Comparison of ENCODE assay signal across 33 cellular contexts in the genomic region with DNA sequence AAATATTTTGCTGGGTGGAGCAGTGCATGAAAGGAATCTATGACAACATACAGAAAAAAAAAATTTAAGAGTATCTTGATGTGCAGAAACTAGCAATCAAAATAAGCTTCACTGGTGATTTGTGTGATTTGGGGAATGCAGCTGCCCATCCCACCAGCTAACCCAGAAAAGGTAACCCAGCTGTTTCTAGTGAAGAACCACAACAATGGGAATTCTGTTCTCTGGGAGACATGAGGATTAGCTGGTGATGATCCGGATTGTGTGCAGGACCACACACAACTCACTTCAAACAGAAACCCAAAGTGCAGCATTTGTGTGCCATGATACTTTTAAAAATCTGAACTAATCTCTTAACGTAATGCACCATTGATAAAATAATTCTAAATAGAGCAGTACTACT.
DNase-seq lines count a peak whose midpoint lies in the region; ATAC-seq and TF ChIP-seq lines count a peak whose summit lies in the region.
"Had no signal": no experiment of that assay in that cellular context is flagged by ENCODE, and none has a peak within 500 bp of the region (broad histone marks: within the 10 kb centered on the region; RNA-seq: fewer than 3 reads in every experiment).

No MANE protein-coding gene starts in this region.

- no peak overlapping the region for H2BK5ac ChIP-seq in neuronal stem cell (ENCODE audit: low read length)

- no peak overlapping the region for H4K8ac ChIP-seq in neuronal stem cell (ENCODE audit: low read depth, low read length)

- no peak overlapping the region for H2BK120ac ChIP-seq in neuronal stem cell (ENCODE audit: low read depth, low read length)

- H3K4me3 ChIP-seq in SK-N-SH (ENCODE audit: low read depth in 2 of 2, low read length in 1 of 2) (no peak overlapping the region), ascending aorta (peak overlapping the region in 1 of 2 donors; percentile 6), neuronal stem cell (ENCODE audit: low read length in 2 of 2) (no peak overlapping the region), aorta (ENCODE audit: low read length in 2 of 2) (no peak overlapping the region)
- H3K4me3 ChIP-seq: breast epithelium, prostate gland, sigmoid colon, upper lobe of left lung had no signal

- H3K18ac ChIP-seq in neuronal stem cell (ENCODE audit: low read length), result no peak overlapping the region

- no peaks in the 10 kb centered on the region for H3K79me2 ChIP-seq in SK-N-SH (ENCODE audit: insufficient read depth)

- H3K9ac ChIP-seq in SK-N-SH (no peak overlapping the region), neuronal stem cell (ENCODE audit: low read depth, low read length, poor library complexity) (no peak overlapping the region)

- no peak for TF ChIP-seq EP300 in SK-N-SH (IDR thresholded peaks at IDR 0.05; ENCODE audit: borderline replicate concordance in 1 of 2, low read depth in 1 of 2, low read length in 1 of 2)

- no peak for TF ChIP-seq RAD21 in SK-N-SH (IDR thresholded peaks at IDR 0.05; ENCODE audit: low read length)

- no peak overlapping the region for H2BK15ac ChIP-seq in neuronal stem cell (ENCODE audit: low read length)

- H3F3A ChIP-seq in SK-N-SH (replicated peaks; ENCODE audit: insufficient read depth), result no peaks in the 10 kb centered on the region

- POLR2A ChIA-PET in SK-N-SH (lab: Yijun Ruan, JAX), result no interaction called here

- H3K4me2 ChIP-seq in SK-N-SH (no peak overlapping the region), neuronal stem cell (ENCODE audit: insufficient read depth, low read length, poor library complexity, severe bottlenecking) (no peak overlapping the region)

- no peak overlapping the region for H3K27ac ChIP-seq in SK-N-SH (ENCODE audit: low read depth in 2 of 2, low read length in 1 of 2)
- H3K27ac ChIP-seq in ascending aorta, result peak overlapping the region; percentile 57 to 69
- no peak overlapping the region for H3K27ac ChIP-seq in neuronal stem cell (replicated peaks; ENCODE audit: low read length)
- H3K27ac ChIP-seq in aorta (ENCODE audit: low read depth in 1 of 2, low read length in 2 of 2), result peak overlapping the region; percentile 28 to 71
- H3K27ac ChIP-seq: breast epithelium, epithelial cell of prostate, prostate gland, sigmoid colon, upper lobe of left lung had no signal

- no peak overlapping the region for H2AK5ac ChIP-seq in neuronal stem cell (ENCODE audit: low read depth, low read length)

- H3K9me3 ChIP-seq in SK-N-SH (no peaks in the 10 kb centered on the region), ascending aorta (no peaks in the 10 kb centered on the region), neuronal stem cell (replicated peaks in 1 of 2; ENCODE audit: control insufficient read depth in 2 of 2, insufficient read depth in 1 of 2, low read depth in 1 of 2, low read length in 2 of 2) (no peaks in the 10 kb centered on the region), aorta (ENCODE audit: control insufficient read depth, low read length) (no peaks in the 10 kb centered on the region)
- H3K9me3 ChIP-seq: breast epithelium, prostate gland, sigmoid colon, upper lobe of left lung had no signal

- H3K14ac ChIP-seq in neuronal stem cell (ENCODE audit: low read length), result no peak overlapping the region

- H3K23ac ChIP-seq in neuronal stem cell (ENCODE audit: low read depth, low read length, poor library complexity), result no peak overlapping the region

- H3K4ac ChIP-seq in neuronal stem cell (ENCODE audit: low read length), result no peak overlapping the region

- ATAC-seq in SK-N-SH treated with all-trans-retinoic acid at 6 μM for 48 hours, result no peak
- ATAC-seq in aorta (ENCODE audit: low FRiP score), result no peak
- no peak for ATAC-seq in HG03159 (IDR thresholded peaks at IDR 0.05; ENCODE audit: unreplicated experiment)
- ATAC-seq: activated CD4-positive, alpha-beta T cell treated with anti-CD3 and anti-CD28 coated beads for 36 hours; activated CD8-positive, alpha-beta T cell treated with anti-CD3 and anti-CD28 coated beads, Interleukin-2, amount 10 ng/mL, durations not matched to agents 7 days and 5 days; activated T-helper 17 cell treated with anti-CD3 and anti-CD28 coated beads, Interleukin-2, amount 50 U/mL, for 72 hours; HCT116; left lobe of liver; PC-3; Right ventricle myocardium inferior; stimulated activated effector memory CD8-positive, alpha-beta T cell treated with anti-CD3 and anti-CD28 coated beads, Interleukin-12 subunit alpha, Interleukin-12 subunit beta, amount 100 ng/mL, for 72 hours had no signal

- no peak overlapping the region for H2BK12ac ChIP-seq in neuronal stem cell (ENCODE audit: low read length)

- H3K4me1 ChIP-seq in SK-N-SH (ENCODE audit: control insufficient read depth in 1 of 2, insufficient read depth in 2 of 2, low read depth in 1 of 2, low read length in 1 of 2), result no peaks in the 10 kb centered on the region
- H3K4me1 ChIP-seq in ascending aorta, result peaks cover 0 to 13% of the 10 kb centered on the region in 2 donors
- H3K4me1 ChIP-seq in neuronal stem cell (ENCODE audit: control insufficient read depth in 2 of 2, insufficient read depth in 1 of 2, low read depth in 1 of 2, low read length in 2 of 2), result no peaks in the 10 kb centered on the region
- no peaks in the 10 kb centered on the region for H3K4me1 ChIP-seq in aorta (ENCODE audit: control insufficient read depth in 1 of 2, insufficient read depth in 2 of 2, low read length in 2 of 2)
- H3K4me1 ChIP-seq: breast epithelium, prostate gland, upper lobe of left lung had no signal

- no peaks in the 10 kb centered on the region for H3K9me2 ChIP-seq in SK-N-SH

- H4K91ac ChIP-seq in neuronal stem cell (ENCODE audit: low read depth, low read length, poor library complexity), result no peak overlapping the region

- WGBS in SK-N-SH (ENCODE audit: low lambda C conversion rate), result 90% methylated on average over 2 of the region's 2 CpGs
- WGBS in neuronal stem cell (ENCODE audit: extremely low coverage in 2 of 2, insufficient read length in 2 of 2, insufficient replicate concordance in 1 of 2), 2 donors, result no CpG with 5 or more reads among the region's 2 CpGs
- 10 to 14% methylated on average over 2 of the region's 2 CpGs for WGBS in aorta, 2 donors

- CTCF ChIA-PET in SK-N-SH (lab: Yijun Ruan, JAX), result no interaction called here

- H3K79me1 ChIP-seq in neuronal stem cell (ENCODE audit: low read depth, low read length), result no peaks in the 10 kb centered on the region

- H3K27me3 ChIP-seq in SK-N-SH (ENCODE audit: insufficient read depth), result no peaks in the 10 kb centered on the region
- H3K27me3 ChIP-seq in ascending aorta, result no peaks in the 10 kb centered on the region
- no peaks in the 10 kb centered on the region for H3K27me3 ChIP-seq in neuronal stem cell (ENCODE audit: control insufficient read depth in 3 of 3, insufficient read depth in 3 of 3, low read depth in 1 of 3, low read length in 3 of 3)
- no peaks in the 10 kb centered on the region for H3K27me3 ChIP-seq in aorta (ENCODE audit: control insufficient read depth in 1 of 2, insufficient read depth in 2 of 2, low read length in 1 of 2)
- H3K27me3 ChIP-seq: breast epithelium, sigmoid colon, upper lobe of left lung had no signal

- DNase-seq in SK-N-SH (no peak), ascending aorta (ENCODE audit: low spot score in 2 of 2) (no peak), neuronal stem cell (ENCODE audit: low spot score) (peak; percentile 15), aorta (no peak), AG08396 (ENCODE audit: low spot score) (no peak), posterior cingulate gyrus (no peak)
- DNase-seq: 8988T; activated CD4-positive, alpha-beta T cell treated with anti-CD3 and anti-CD28 coated beads for 36 hours; activated CD8-positive, alpha-beta T cell treated with anti-CD3 and anti-CD28 coated beads, Interleukin-2, amount 10 ng/mL, durations not matched to agents 7 days and 5 days; amygdala; DMS79; effector memory CD4-positive, alpha-beta T cell; GDM1; mesenchymal stem cell; NCI-H1092; NCI-H187; NCI-H2171 treated with DMSO at 0.1 percent for 48 hours; NCI-H524; PC-3; sigmoid colon; stimulated activated CD4-positive, alpha-beta T cell treated with anti-CD3 and anti-CD28 coated beads, Interleukin-15, amount 100 ng/mL, for 24 hours; stimulated activated CD4-positive, alpha-beta T cell treated with anti-CD3 and anti-CD28 coated beads, Interleukin-4, amount 100 ng/mL, for 4 hours; upper lobe of left lung had no signal

- no peaks in the 10 kb centered on the region for H4K20me1 ChIP-seq in SK-N-SH (ENCODE audit: insufficient read depth)

- intact Hi-C loops in ascending aorta (cut with DNase I) (no loop called here), aorta (cut with DNase I) (loop anchor here in 1 of 2 donors (10.0 kb wide), 1 partner anchor 277 kb away; no protein-coding TSS in a partner anchor), posterior cingulate gyrus (cut with DNase I) (no loop called here)

- TF ChIP-seq CTCF in SK-N-SH (IDR thresholded peaks at IDR 0.05) (no peak), ascending aorta (IDR thresholded peaks at IDR 0.05) (no peak)

- peak overlapping the region; percentile 7; the same call in 1 of the 2 replicates for H2AFZ ChIP-seq in SK-N-SH (ENCODE audit: low read depth)
- no peak overlapping the region for H2AFZ ChIP-seq in neuronal stem cell (ENCODE audit: low read length)

- H3K36me3 ChIP-seq in SK-N-SH (replicated peaks in 1 of 2; ENCODE audit: control insufficient read depth in 1 of 2, insufficient read depth in 2 of 2, low read length in 1 of 2) (no peaks in the 10 kb centered on the region), ascending aorta (no peaks in the 10 kb centered on the region), neuronal stem cell (replicated peaks in 1 of 2; ENCODE audit: control insufficient read depth in 2 of 2, insufficient read depth in 2 of 2, low read length in 2 of 2) (no peaks in the 10 kb centered on the region), aorta (ENCODE audit: control insufficient read depth in 1 of 2, insufficient read depth in 2 of 2, low read length in 1 of 2) (no peaks in the 10 kb centered on the region)
- H3K36me3 ChIP-seq: breast epithelium, prostate gland, sigmoid colon, upper lobe of left lung had no signal

TF ChIP-seq in SK-N-SH, 30 proteins besides CTCF, POLR2A, EP300 and RAD21 (continues in another document):
- TF ChIP-seq NFIC (IDR thresholded peaks at IDR 0.05; ENCODE audit: borderline replicate concordance), result no peak
- no peak for TF ChIP-seq GABPA (IDR thresholded peaks at IDR 0.05; ENCODE audit: low read depth)

TF ChIP-seq in SK-N-SH treated with all-trans-retinoic acid at 6 μM for 48 hours, 23 proteins besides CTCF, POLR2A, EP300 and RAD21:
- TF ChIP-seq CREB5 (CRISPR knock-in tag; IDR thresholded peaks at IDR 0.05; ENCODE audit: low read depth), result no peak

Comparison
In these comparisons a context has a peak if more than half of its experiments do, and no peak if none do; other contexts are left out.
1. H3K27ac ChIP-seq: peak in ascending aorta (2 of 2) and aorta (2 of 2); none in SK-N-SH (0 of 2) and neuronal stem cell (single experiment).